In genomic region chr6:151723152-151723551, GRCh38 we compare ENCODE assay signal across 9 cellular contexts.
A peak's percentile ranks its signal among the peaks of the same experiment; 100 is the strongest.
DNase-seq lines count a peak whose midpoint lies in the region; ATAC-seq lines count a peak whose summit lies in the region.
"Had no signal": no experiment of that assay in that cellular context is flagged by ENCODE, and none has a peak within 500 bp of the region (broad histone marks: within the 10 kb centered on the region; RNA-seq: fewer than 3 reads in every experiment).

No MANE protein-coding gene starts in this region.

- peak; percentile 64 for DNase-seq in activated naive CD4-positive, alpha-beta T cell treated with Interleukin-2 at 50 U/mL for 16 hours
- no peak for DNase-seq in activated naive CD4-positive, alpha-beta T cell (lab: John Stamatoyannopoulos, UW)
- DNase-seq in activated naive CD4-positive, alpha-beta T cell treated with anti-CD3 and anti-CD28 coated beads, Interleukin-2, amount 50 U/mL, for 16 hours = peak; percentile 64
- DNase-seq in NCI-H510A (lab: John Stamatoyannopoulos, UW) (no peak), NOMO-1 treated with DMSO at 0.1 percent for 48 hours (lab: John Stamatoyannopoulos, UW; ENCODE audit: unreplicated experiment) (no peak), NCI-H2227 (lab: John Stamatoyannopoulos, UW; ENCODE audit: unreplicated experiment) (no peak), GOT3 (lab: John Stamatoyannopoulos, UW) (no peak)

- peak; percentile 77 for ATAC-seq in HG03025 (IDR thresholded peaks at IDR 0.05; ENCODE audit: low FRiP score, unreplicated experiment)
- ATAC-seq: SK-N-SH treated with all-trans-retinoic acid at 6 μM for 48 hours had no signal

Comparison
In these comparisons a context has a peak if more than half of its experiments do, and no peak if none do; other contexts are left out.
1. DNase-seq: peak in activated naive CD4-positive, alpha-beta T cell treated with Interleukin-2 at 50 U/mL for 16 hours (single experiment) and activated naive CD4-positive, alpha-beta T cell treated with anti-CD3 and anti-CD28 coated beads, Interleukin-2, amount 50 U/mL, for 16 hours (single experiment); none in activated naive CD4-positive, alpha-beta T cell (0 of 4), NCI-H510A (single experiment), NOMO-1 treated with DMSO at 0.1 percent for 48 hours (single experiment), NCI-H2227 (single experiment) and GOT3 (single experiment).